ENCODE assay signal across 8 cellular contexts in genomic region chr6:70667711-70668498, GRCh38. TPM values are rescaled to one million over a fixed set of nuclear protein-coding genes. Genes with fewer than 3 reads are reported as not detected.
A peak's percentile ranks its signal among the peaks of the same experiment; 100 is the strongest.
DNase-seq lines count a peak whose midpoint lies in the region; ATAC-seq, FAIRE-seq and TF ChIP-seq lines count a peak whose summit lies in the region.

SMAP1 (plus strand) TSS chr6:70667883; CDS start chr6:70668024, 141 bp downstream.

- DNase-seq in GM12891 (ENCODE audit: insufficient read length, low spot score) (peak; percentile 88), NCI-H1417 (lab: John Stamatoyannopoulos, UW) (peak; percentile 90 to 95 (median 93)), T-cell (peak; percentile 75 to 96 (median 86)), cardiac septum (ENCODE audit: low spot score) (peak; percentile 97), pons (ENCODE audit: low spot score) (peak; percentile 36), type B pancreatic cell (ENCODE audit: extremely low spot score, unreplicated experiment) (peak; percentile 96)

- peak; percentile 94 for ATAC-seq in HG02763 (IDR thresholded peaks at IDR 0.05; ENCODE audit: unreplicated experiment)
- peak; percentile 92 to 95 (median 94) for ATAC-seq in T-cell (replicated peaks in 1 of 4)

- no peaks in the 10 kb centered on the region for H3K36me3 Mint-ChIP-seq in T-cell
- H3K36me3 Mint-ChIP-seq in type B pancreatic cell, result no peaks in the 10 kb centered on the region

- TF ChIP-seq POLR2A in GM12891 (IDR thresholded peaks at IDR 0.05; ENCODE audit: low read depth, low read length), result no peak

- POLR2A ChIA-PET in T-cell (lab: Charles Lee), result interaction anchor here (0.5 to 1.4 kb wide), 5 partner anchors 12 to 229 kb away, joined by 3 to 6 read pairs (median 5); no protein-coding TSS in a partner anchor

- peak; percentile 63 for TF ChIP-seq CTCF in type B pancreatic cell (conservative IDR thresholded peaks at IDR 0.05)

- H3K4me3 Mint-ChIP-seq in T-cell (peak within 1 kb of the TSS; percentile 85 to 93 (median 86)), type B pancreatic cell (peak within 1 kb of the TSS; percentile 94)

- peak; percentile 96 for FAIRE-seq in GM12891 (lab: Jason Lieb, UNC)

- CTCF ChIA-PET in T-cell (lab: Charles Lee), result interaction anchor here (0.5 to 2.2 kb wide), 18 partner anchors 10 to 871 kb away, joined by 3 to 11 read pairs (median 4); partner anchors contain the start of gene LMBRD1 (in 1 of the 2)

- intact Hi-C loops in cardiac septum (cut with DNase I), result loop anchor here (5.0 kb wide), 3 partner anchors 101 to 256 kb away; partner anchors contain the start of genes FAM135A and SDHAF4

- H3K27ac ChIP-seq in adipose tissue (ENCODE audit: low read depth, low read length), result no peak within 1 kb of the TSS

- H3K9me3 Mint-ChIP-seq in T-cell (no peaks in the 10 kb centered on the region), type B pancreatic cell (peaks cover 5% of the 10 kb centered on the region)

- WGBS in adipose tissue, 3 donors, result 0 to 1% (median 0%) methylated on average over 74 to 90 of the region's 90 CpGs

- H3K4me1 Mint-ChIP-seq in T-cell, result peaks cover 54 to 60% (median 56%) of the 10 kb centered on the region in 3 donors
- H3K4me1 Mint-ChIP-seq in type B pancreatic cell (ENCODE audit: unreplicated experiment), result peaks cover 38% of the 10 kb centered on the region

- H3K27ac Mint-ChIP-seq in T-cell (peak within 1 kb of the TSS; percentile 95 to 97), type B pancreatic cell (peak within 1 kb of the TSS; percentile 85)

- H3K27me3 Mint-ChIP-seq in T-cell, result no peaks in the 10 kb centered on the region
- no peaks in the 10 kb centered on the region for H3K27me3 Mint-ChIP-seq in type B pancreatic cell

TF ChIP-seq in GM12891, 5 proteins besides CTCF, POLR2A, EP300 and RAD21:
- peak; percentile 66 for TF ChIP-seq POLR2AphosphoS5 (IDR thresholded peaks at IDR 0.05; ENCODE audit: low read depth, low read length)
- peak; percentile 42; the same call in 1 of the 2 replicates for TF ChIP-seq TAF1 (IDR thresholded peaks at IDR 0.05; ENCODE audit: low read depth, low read length)
- no peak for TF ChIP-seq POU2F2 (IDR thresholded peaks at IDR 0.05; ENCODE audit: low read depth, low read length)
- 0 out of 2 replicates have a peak, but pooled peaks have one; percentile 19 for TF ChIP-seq SPI1 (IDR thresholded peaks at IDR 0.05; ENCODE audit: low read depth, low read length)

RNA-seq across cellular contexts. Expression of gene SMAP1, which starts in this region (rescaled TPM):
- 16.5 TPM for polyA plus RNA-seq in GM12891 (2012; ENCODE audit: low read depth, missing spikeins)
- 10 to 100 TPM; 27.1 to 32.3 (median 31.9) TPM for total RNA-seq in T-cell
- polyA plus RNA-seq in adipose tissue, result 10 to 100 TPM; 12.5 to 16.5 (median 13.0) TPM
- 32.5 TPM for total RNA-seq in cardiac septum
- total RNA-seq in type B pancreatic cell (ENCODE audit: low replicate concordance), result 22.8 and 24.2 TPM in 2 replicates

Comparison
In these comparisons a context has a peak if more than half of its experiments do, and no peak if none do; other contexts are left out.
1. DNase-seq: peak in every context shown above with its lines; median percentile 97 in cardiac septum; 96 in type B pancreatic cell; 93 in NCI-H1417; 88 in GM12891; 86 in T-cell; 36 in pons.